Comparison of ENCODE assay signal across 8 cellular contexts in the genomic region with DNA sequence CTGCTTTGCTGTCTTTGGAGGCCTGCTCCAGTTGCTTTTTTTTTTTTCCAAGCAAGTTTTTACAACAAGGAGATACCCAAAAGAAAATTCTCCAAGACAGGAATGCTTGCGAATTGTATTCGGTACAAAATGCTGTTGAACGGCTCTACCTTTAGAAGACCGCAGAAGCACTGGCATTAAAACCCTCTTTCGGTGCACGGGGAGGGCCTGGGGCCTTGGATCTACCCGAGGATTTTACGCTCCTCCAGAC. TPM values are rescaled to one million over a fixed set of nuclear protein-coding genes. Genes with fewer than 3 reads are reported as not detected.
A peak's percentile ranks its signal among the peaks of the same experiment; 100 is the strongest.
DNase-seq lines count a peak whose midpoint lies in the region; ATAC-seq and TF ChIP-seq lines count a peak whose summit lies in the region.

No MANE protein-coding gene starts in this region.

- no peak for DNase-seq in T-helper 1 cell
- no peak for DNase-seq in activated T-helper 2 cell treated with anti-CD3 and anti-CD28 coated beads, Interferon-gamma antibody, Interleukin-2, Interleukin-4, amounts not matched to agents 10 μg/mL and 5 μg/mL and 100 μg/mL, durations not matched to agents 14 hours and 24 hours and 36 hours (ENCODE audit: low spot score)
- no peak for DNase-seq in suprapubic skin (ENCODE audit: low spot score in 2 of 2)

- H3K36me3 ChIP-seq in iPS-20b (ENCODE audit: insufficient read depth, low read depth, low read length) (0 out of 2 replicates have a peak, but pooled peaks cover 8% of the 10 kb centered on the region), suprapubic skin (no peaks in the 10 kb centered on the region)

- peak overlapping the region; percentile 94; the same call in 1 of the 2 replicates for H3K9ac ChIP-seq in iPS-20b (ENCODE audit: low read depth, low read length)

- H3K4me1 ChIP-seq in iPS-20b (ENCODE audit: insufficient read depth, low read length) (peaks cover 14% of the 10 kb centered on the region), suprapubic skin (peaks cover 35% of the 10 kb centered on the region)

- ATAC-seq in GM21717 (IDR thresholded peaks at IDR 0.05; ENCODE audit: unreplicated experiment) (no peak), HG02759 (IDR thresholded peaks at IDR 0.05; ENCODE audit: unreplicated experiment) (no peak), HG03521 (IDR thresholded peaks at IDR 0.05; ENCODE audit: unreplicated experiment) (no peak)

- no peaks in the 10 kb centered on the region for H3K9me3 Mint-ChIP-seq in T-helper 1 cell treated with Interleukin-12 subunit alpha and Interleukin-12 subunit beta and Interleukin-4 antibody, amounts not matched to agents 30 μg/mL and 1 μg/mL, for 36 hours
- H3K9me3 Mint-ChIP-seq in activated T-helper 2 cell treated with anti-CD3 and anti-CD28 coated beads, Interferon-gamma antibody, Interleukin-2, Interleukin-4, amounts not matched to agents 10 μg/mL and 5 μg/mL and 100 μg/mL, durations not matched to agents 14 hours and 24 hours and 36 hours = no peaks in the 10 kb centered on the region

- H3K4me3 ChIP-seq in iPS-20b (ENCODE audit: low read length) = peak overlapping the region; percentile 82
- H3K4me3 ChIP-seq in suprapubic skin = peak overlapping the region; percentile 94

- H3K4me3 Mint-ChIP-seq in T-helper 1 cell treated with Interleukin-12 subunit alpha and Interleukin-12 subunit beta and Interleukin-4 antibody, amounts not matched to agents 30 μg/mL and 1 μg/mL, for 36 hours = peak overlapping the region; percentile 59
- H3K4me3 Mint-ChIP-seq in activated T-helper 2 cell treated with anti-CD3 and anti-CD28 coated beads, Interferon-gamma antibody, Interleukin-2, Interleukin-4, amounts not matched to agents 10 μg/mL and 5 μg/mL and 100 μg/mL, durations not matched to agents 14 hours and 24 hours and 36 hours (ENCODE audit: low read depth) = peak overlapping the region; percentile 76

- peaks cover 13% of the 10 kb centered on the region for H3K36me3 Mint-ChIP-seq in T-helper 1 cell treated with Interleukin-12 subunit alpha and Interleukin-12 subunit beta and Interleukin-4 antibody, amounts not matched to agents 30 μg/mL and 1 μg/mL, for 36 hours (ENCODE audit: low read depth)
- peaks cover 26% of the 10 kb centered on the region for H3K36me3 Mint-ChIP-seq in activated T-helper 2 cell treated with anti-CD3 and anti-CD28 coated beads, Interferon-gamma antibody, Interleukin-2, Interleukin-4, amounts not matched to agents 10 μg/mL and 5 μg/mL and 100 μg/mL, durations not matched to agents 14 hours and 24 hours and 36 hours (ENCODE audit: low read depth)

- intact Hi-C loops in activated T-helper 2 cell treated with anti-CD3 and anti-CD28 coated beads, Interferon-gamma antibody, Interleukin-2, Interleukin-4, amounts not matched to agents 10 μg/mL and 5 μg/mL and 100 μg/mL, durations not matched to agents 14 hours and 24 hours and 36 hours (cut with micrococcal nuclease) = loop anchor here (10.0 kb wide), 1 partner anchor 108 kb away; no protein-coding TSS in a partner anchor

- H3K27me3 Mint-ChIP-seq in T-helper 1 cell treated with Interleukin-12 subunit alpha and Interleukin-12 subunit beta and Interleukin-4 antibody, amounts not matched to agents 30 μg/mL and 1 μg/mL, for 36 hours (ENCODE audit: low read depth) = no peaks in the 10 kb centered on the region
- peaks cover 3% of the 10 kb centered on the region for H3K27me3 Mint-ChIP-seq in activated T-helper 2 cell treated with anti-CD3 and anti-CD28 coated beads, Interferon-gamma antibody, Interleukin-2, Interleukin-4, amounts not matched to agents 10 μg/mL and 5 μg/mL and 100 μg/mL, durations not matched to agents 14 hours and 24 hours and 36 hours (ENCODE audit: low read depth)

- TF ChIP-seq CTCF in suprapubic skin (IDR thresholded peaks at IDR 0.05) = no peak

- H3K27ac Mint-ChIP-seq in T-helper 1 cell treated with Interleukin-12 subunit alpha and Interleukin-12 subunit beta and Interleukin-4 antibody, amounts not matched to agents 30 μg/mL and 1 μg/mL, for 36 hours = peak overlapping the region; percentile 63
- H3K27ac Mint-ChIP-seq in activated T-helper 2 cell treated with anti-CD3 and anti-CD28 coated beads, Interferon-gamma antibody, Interleukin-2, Interleukin-4, amounts not matched to agents 10 μg/mL and 5 μg/mL and 100 μg/mL, durations not matched to agents 14 hours and 24 hours and 36 hours = no peak overlapping the region

- H3K27ac ChIP-seq in iPS-20b (ENCODE audit: low read length) = no peak overlapping the region
- peak overlapping the region; percentile 88 for H3K27ac ChIP-seq in suprapubic skin

- no peak for TF ChIP-seq EP300 in suprapubic skin (IDR thresholded peaks at IDR 0.05)

- peaks cover 33% of the 10 kb centered on the region for H3K4me1 Mint-ChIP-seq in T-helper 1 cell treated with Interleukin-12 subunit alpha and Interleukin-12 subunit beta and Interleukin-4 antibody, amounts not matched to agents 30 μg/mL and 1 μg/mL, for 36 hours (ENCODE audit: low read depth)
- H3K4me1 Mint-ChIP-seq in activated T-helper 2 cell treated with anti-CD3 and anti-CD28 coated beads, Interferon-gamma antibody, Interleukin-2, Interleukin-4, amounts not matched to agents 10 μg/mL and 5 μg/mL and 100 μg/mL, durations not matched to agents 14 hours and 24 hours and 36 hours (ENCODE audit: low read depth) = peaks cover 30% of the 10 kb centered on the region

- TF ChIP-seq POLR2A in suprapubic skin (IDR thresholded peaks at IDR 0.05) = no peak

- H3K27me3 ChIP-seq in iPS-20b (ENCODE audit: insufficient read depth, low read length) (peaks cover 11% of the 10 kb centered on the region; the same call in 1 of the 2 replicates), suprapubic skin (no peaks in the 10 kb centered on the region)

- H3K9me3 ChIP-seq in iPS-20b (ENCODE audit: insufficient read depth, low read depth, low read length) = no peaks in the 10 kb centered on the region
- no peaks in the 10 kb centered on the region for H3K9me3 ChIP-seq in suprapubic skin

- WGBS in suprapubic skin = 52% methylated on average over 8 of the region's 8 CpGs

RNA-seq across cellular contexts. Expression of a gene that starts 1.3 kb away (rescaled TPM):
- total RNA-seq in activated T-helper 2 cell treated with anti-CD3 and anti-CD28 coated beads, Interferon-gamma antibody, Interleukin-2, Interleukin-4, amounts not matched to agents 10 μg/mL and 5 μg/mL and 100 μg/mL, durations not matched to agents 14 hours and 24 hours and 36 hours = 67.1 and 71.7 TPM in 2 replicates
- total RNA-seq in suprapubic skin = 10 to 100 TPM; 30.9 to 88.5 (median 36.7) TPM
